7 cellular contexts compared by ENCODE assay signal in the genomic region with DNA sequence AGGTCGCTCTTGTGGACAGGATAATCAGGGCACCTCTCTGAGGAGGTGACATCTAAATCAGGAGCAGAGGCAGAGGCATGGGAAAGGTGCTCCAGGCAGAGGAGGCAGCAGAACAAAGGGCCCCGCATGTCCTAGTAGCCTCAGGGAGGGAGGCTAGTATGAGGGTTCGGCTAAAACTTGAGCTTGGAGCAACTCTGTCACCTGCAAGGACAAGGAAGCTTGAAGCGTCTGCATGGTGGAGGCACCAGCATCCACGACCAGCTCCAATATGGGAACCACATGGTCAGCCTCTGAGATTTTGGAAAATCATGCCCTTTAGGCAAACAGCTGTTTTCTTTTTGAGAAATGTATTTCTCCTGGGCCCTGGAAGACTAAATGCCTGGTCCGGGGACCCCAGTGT.
"Had no signal": no experiment of that assay in that cellular context is flagged by ENCODE, and none has a peak within 500 bp of the region (broad histone marks: within the 10 kb centered on the region; RNA-seq: fewer than 3 reads in every experiment).

No MANE protein-coding gene starts in this region.

- H3K27ac Mint-ChIP-seq: HFFc6, IgD-negative memory B cell had no signal

- H3K4me3 Mint-ChIP-seq: HFFc6, IgD-negative memory B cell had no signal

- H3K9me3 Mint-ChIP-seq: HFFc6 had no signal

- ATAC-seq: HCT116, HepG2 had no signal

- DNase-seq: GM23248, GOT3, HFFc6, KBM-7 had no signal
